21 cellular contexts compared by ENCODE assay signal in genomic region chr19:6809262-6809661, GRCh38. TPM values are rescaled to one million over a fixed set of nuclear protein-coding genes. Genes with fewer than 3 reads are reported as not detected.
A peak's percentile ranks its signal among the peaks of the same experiment; 100 is the strongest.
DNase-seq lines count a peak whose midpoint lies in the region; ATAC-seq and TF ChIP-seq lines count a peak whose summit lies in the region.
"Had no signal": no experiment of that assay in that cellular context is flagged by ENCODE, and none has a peak within 500 bp of the region (broad histone marks: within the 10 kb centered on the region; RNA-seq: fewer than 3 reads in every experiment).

No MANE protein-coding gene starts in this region.

- H3K27ac Mint-ChIP-seq in activated naive CD4-positive, alpha-beta T cell treated with anti-CD3 and anti-CD28 coated beads, Interleukin-2, amount 50 U/mL, for 24 hours, result peak overlapping the region; percentile 68
- peak overlapping the region; percentile 40 for H3K27ac Mint-ChIP-seq in activated T-helper 1 cell treated with anti-CD3 and anti-CD28 coated beads, Interleukin-12 subunit alpha, Interleukin-12 subunit beta, Interleukin-2, Interleukin-4 antibody, amounts not matched to agents 30 ng/mL and 10 ng/mL and 1 ng/mL, durations not matched to agents 14 hours and 24 hours and 36 hours
- H3K27ac Mint-ChIP-seq in natural killer cell, result peak overlapping the region; percentile 42 to 67

- H3K4me1 Mint-ChIP-seq in activated naive CD4-positive, alpha-beta T cell treated with anti-CD3 and anti-CD28 coated beads, Interleukin-2, amount 50 U/mL, for 24 hours, result peaks cover 66% of the 10 kb centered on the region
- H3K4me1 Mint-ChIP-seq in activated T-helper 1 cell treated with anti-CD3 and anti-CD28 coated beads, Interleukin-12 subunit alpha, Interleukin-12 subunit beta, Interleukin-2, Interleukin-4 antibody, amounts not matched to agents 30 ng/mL and 10 ng/mL and 1 ng/mL, durations not matched to agents 14 hours and 24 hours and 36 hours (ENCODE audit: low read depth), result peaks cover 41% of the 10 kb centered on the region
- H3K4me1 Mint-ChIP-seq in natural killer cell, result peaks cover 43 to 62% of the 10 kb centered on the region in 2 donors

- DNase-seq in activated naive CD4-positive, alpha-beta T cell treated with anti-CD3 and anti-CD28 coated beads, Interleukin-2, amount 50 U/mL, for 16 hours, result no peak
- no peak for DNase-seq in activated T-helper 1 cell treated with anti-CD3 and anti-CD28 coated beads, Interleukin-12 subunit alpha, Interleukin-12 subunit beta, Interleukin-2, Interleukin-4 antibody, amounts not matched to agents 30 ng/mL and 10 ng/mL and 1 ng/mL, durations not matched to agents 14 hours and 24 hours and 36 hours (ENCODE audit: low spot score)
- no peak for DNase-seq in natural killer cell
- DNase-seq in activated gamma-delta T cell (lab: John Stamatoyannopoulos, UW), result no peak
- no peak for DNase-seq in NCI-H748 (lab: John Stamatoyannopoulos, UW; ENCODE audit: unreplicated experiment)
- DNase-seq: activated effector memory CD4-positive, alpha-beta T cell treated with anti-CD3 and anti-CD28 coated beads, Interleukin-2, amount 50 U/mL, for 16 hours; Calu3; DMS79 treated with DMSO at 0.1 percent for 48 hours; foreskin keratinocyte; GF-D8; heart left ventricle; NCI-H1694; NCI-H446 treated with DMSO at 0.1 percent for 48 hours; trophoblast cell had no signal

- H3K9me3 Mint-ChIP-seq in activated naive CD4-positive, alpha-beta T cell treated with anti-CD3 and anti-CD28 coated beads, Interleukin-2, amount 50 U/mL, for 24 hours, result peaks cover 5% of the 10 kb centered on the region
- H3K9me3 Mint-ChIP-seq in activated T-helper 1 cell treated with anti-CD3 and anti-CD28 coated beads, Interleukin-12 subunit alpha, Interleukin-12 subunit beta, Interleukin-2, Interleukin-4 antibody, amounts not matched to agents 30 ng/mL and 10 ng/mL and 1 ng/mL, durations not matched to agents 14 hours and 24 hours and 36 hours, result peaks cover 4% of the 10 kb centered on the region
- no peaks in the 10 kb centered on the region for H3K9me3 Mint-ChIP-seq in natural killer cell

- peaks cover 22% of the 10 kb centered on the region for H3K36me3 Mint-ChIP-seq in activated naive CD4-positive, alpha-beta T cell treated with anti-CD3 and anti-CD28 coated beads, Interleukin-2, amount 50 U/mL, for 24 hours
- H3K36me3 Mint-ChIP-seq in activated T-helper 1 cell treated with anti-CD3 and anti-CD28 coated beads, Interleukin-12 subunit alpha, Interleukin-12 subunit beta, Interleukin-2, Interleukin-4 antibody, amounts not matched to agents 30 ng/mL and 10 ng/mL and 1 ng/mL, durations not matched to agents 14 hours and 24 hours and 36 hours (ENCODE audit: low read depth), result peaks cover 32% of the 10 kb centered on the region
- no peaks in the 10 kb centered on the region for H3K36me3 Mint-ChIP-seq in natural killer cell

- no peaks in the 10 kb centered on the region for H3K27me3 Mint-ChIP-seq in activated naive CD4-positive, alpha-beta T cell treated with anti-CD3 and anti-CD28 coated beads, Interleukin-2, amount 50 U/mL, for 24 hours
- no peaks in the 10 kb centered on the region for H3K27me3 Mint-ChIP-seq in activated T-helper 1 cell treated with anti-CD3 and anti-CD28 coated beads, Interleukin-12 subunit alpha, Interleukin-12 subunit beta, Interleukin-2, Interleukin-4 antibody, amounts not matched to agents 30 ng/mL and 10 ng/mL and 1 ng/mL, durations not matched to agents 14 hours and 24 hours and 36 hours (ENCODE audit: insufficient read depth)
- no peaks in the 10 kb centered on the region for H3K27me3 Mint-ChIP-seq in natural killer cell (ENCODE audit: low read depth in 2 of 2)

- no peak for ATAC-seq in natural killer cell
- no peak for ATAC-seq in HG02759 (IDR thresholded peaks at IDR 0.05; ENCODE audit: unreplicated experiment)
- ATAC-seq: foreskin keratinocyte, heart left ventricle had no signal

- no peak overlapping the region for H3K4me3 Mint-ChIP-seq in activated naive CD4-positive, alpha-beta T cell treated with anti-CD3 and anti-CD28 coated beads, Interleukin-2, amount 50 U/mL, for 24 hours
- no peak overlapping the region for H3K4me3 Mint-ChIP-seq in activated T-helper 1 cell treated with anti-CD3 and anti-CD28 coated beads, Interleukin-12 subunit alpha, Interleukin-12 subunit beta, Interleukin-2, Interleukin-4 antibody, amounts not matched to agents 30 ng/mL and 10 ng/mL and 1 ng/mL, durations not matched to agents 14 hours and 24 hours and 36 hours
- H3K4me3 Mint-ChIP-seq in natural killer cell, result no peak overlapping the region

- intact Hi-C loops in activated T-helper 1 cell treated with anti-CD3 and anti-CD28 coated beads, Interleukin-12 subunit alpha, Interleukin-12 subunit beta, Interleukin-2, Interleukin-4 antibody, amounts not matched to agents 30 ng/mL and 10 ng/mL and 1 ng/mL, durations not matched to agents 14 hours and 24 hours and 36 hours (cut with micrococcal nuclease), result no loop called here
- intact Hi-C loops in natural killer cell (cut with micrococcal nuclease), result no loop called here

- TF ChIP-seq CTCF in natural killer cell (IDR thresholded peaks at IDR 0.05), result no peak

RNA-seq across cellular contexts. Expression of gene VAV1, which starts 36.8 kb away (rescaled TPM):
- 86.8 and 90.4 TPM in 2 replicates for total RNA-seq in activated T-helper 1 cell treated with anti-CD3 and anti-CD28 coated beads, Interleukin-12 subunit alpha, Interleukin-12 subunit beta, Interleukin-2, Interleukin-4 antibody, amounts not matched to agents 30 ng/mL and 10 ng/mL and 1 ng/mL, durations not matched to agents 14 hours and 24 hours and 36 hours
- total RNA-seq in natural killer cell, result 100 to 1,000 TPM; 141 to 167 (median 164) TPM
- total RNA-seq: cardiac muscle cell, SK-MEL-5 had no signal

RNA-seq across cellular contexts. Expression of gene SH2D3A, which starts 42.0 kb away (rescaled TPM):
- total RNA-seq in activated T-helper 1 cell treated with anti-CD3 and anti-CD28 coated beads, Interleukin-12 subunit alpha, Interleukin-12 subunit beta, Interleukin-2, Interleukin-4 antibody, amounts not matched to agents 30 ng/mL and 10 ng/mL and 1 ng/mL, durations not matched to agents 14 hours and 24 hours and 36 hours, result 15.0 and 15.6 TPM in 2 replicates
- total RNA-seq in natural killer cell, result 10 to 100 TPM; 14.6 to 20.1 (median 15.3) TPM
- total RNA-seq: ascending aorta, H4, osteoblast had no signal
